1 cellular context compared by ENCODE assay signal in the genomic region with DNA sequence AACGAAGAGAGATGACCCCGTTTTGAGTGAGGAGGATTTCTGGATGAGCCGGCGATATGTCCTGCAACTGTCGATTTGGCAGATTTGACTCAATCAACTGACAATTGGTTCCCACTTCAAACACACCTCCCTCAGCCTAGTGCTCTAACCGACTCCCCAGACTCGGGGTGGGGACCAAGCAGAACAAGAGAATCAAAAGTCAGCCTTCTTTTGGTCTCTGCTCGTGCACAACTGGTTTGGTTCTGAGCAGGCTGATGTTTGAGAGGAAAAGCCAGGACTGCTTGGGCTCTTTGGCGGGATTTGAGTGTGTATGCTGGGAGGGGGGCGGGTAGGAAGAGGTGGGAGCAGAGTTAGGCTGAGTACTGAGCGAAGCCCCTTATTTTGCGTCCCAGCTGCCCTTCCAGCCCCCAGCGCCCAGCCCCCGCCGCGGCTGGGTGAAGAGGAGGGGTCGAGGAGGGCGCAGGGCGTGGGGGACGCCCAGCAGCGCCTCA.
TF ChIP-seq lines count a peak whose summit lies in the region.

No MANE protein-coding gene starts in this region.

TF ChIP-seq in HEK293, 187 proteins besides CTCF, POLR2A, EP300 and RAD21 (continued from another document):
- TF ChIP-seq, protein P1, sequence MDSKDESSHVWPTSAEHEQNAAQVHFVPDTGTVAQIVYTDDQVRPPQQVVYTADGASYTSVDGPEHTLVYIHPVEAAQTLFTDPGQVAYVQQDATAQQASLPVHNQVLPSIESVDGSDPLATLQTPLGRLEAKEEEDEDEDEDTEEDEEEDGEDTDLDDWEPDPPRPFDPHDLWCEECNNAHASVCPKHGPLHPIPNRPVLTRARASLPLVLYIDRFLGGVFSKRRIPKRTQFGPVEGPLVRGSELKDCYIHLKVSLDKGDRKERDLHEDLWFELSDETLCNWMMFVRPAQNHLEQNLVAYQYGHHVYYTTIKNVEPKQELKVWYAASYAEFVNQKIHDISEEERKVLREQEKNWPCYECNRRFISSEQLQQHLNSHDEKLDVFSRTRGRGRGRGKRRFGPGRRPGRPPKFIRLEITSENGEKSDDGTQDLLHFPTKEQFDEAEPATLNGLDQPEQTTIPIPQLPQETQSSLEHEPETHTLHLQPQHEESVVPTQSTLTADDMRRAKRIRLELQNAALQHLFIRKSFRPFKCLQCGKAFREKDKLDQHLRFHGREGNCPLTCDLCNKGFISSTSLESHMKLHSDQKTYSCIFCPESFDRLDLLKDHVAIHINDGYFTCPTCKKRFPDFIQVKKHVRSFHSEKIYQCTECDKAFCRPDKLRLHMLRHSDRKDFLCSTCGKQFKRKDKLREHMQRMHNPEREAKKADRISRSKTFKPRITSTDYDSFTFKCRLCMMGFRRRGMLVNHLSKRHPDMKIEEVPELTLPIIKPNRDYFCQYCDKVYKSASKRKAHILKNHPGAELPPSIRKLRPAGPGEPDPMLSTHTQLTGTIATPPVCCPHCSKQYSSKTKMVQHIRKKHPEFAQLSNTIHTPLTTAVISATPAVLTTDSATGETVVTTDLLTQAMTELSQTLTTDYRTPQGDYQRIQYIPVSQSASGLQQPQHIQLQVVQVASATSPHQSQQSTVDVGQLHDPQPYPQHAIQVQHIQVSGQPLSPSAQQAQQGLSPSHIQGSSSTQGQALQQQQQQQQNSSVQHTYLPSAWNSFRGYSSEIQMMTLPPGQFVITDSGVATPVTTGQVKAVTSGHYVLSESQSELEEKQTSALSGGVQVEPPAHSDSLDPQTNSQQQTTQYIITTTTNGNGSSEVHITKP (tag by site-specific recombination; IDR thresholded peaks at IDR 0.05) = peak; percentile 14; the same call in 1 of the 2 replicates
- TF ChIP-seq ZNF132 (tag by site-specific recombination; IDR thresholded peaks at IDR 0.05; ENCODE audit: borderline replicate concordance) = no peak
- TF ChIP-seq ZNF341 (tag by site-specific recombination; IDR thresholded peaks at IDR 0.05; ENCODE audit: low read depth) = peak; percentile 89
- TF ChIP-seq, protein P2, sequence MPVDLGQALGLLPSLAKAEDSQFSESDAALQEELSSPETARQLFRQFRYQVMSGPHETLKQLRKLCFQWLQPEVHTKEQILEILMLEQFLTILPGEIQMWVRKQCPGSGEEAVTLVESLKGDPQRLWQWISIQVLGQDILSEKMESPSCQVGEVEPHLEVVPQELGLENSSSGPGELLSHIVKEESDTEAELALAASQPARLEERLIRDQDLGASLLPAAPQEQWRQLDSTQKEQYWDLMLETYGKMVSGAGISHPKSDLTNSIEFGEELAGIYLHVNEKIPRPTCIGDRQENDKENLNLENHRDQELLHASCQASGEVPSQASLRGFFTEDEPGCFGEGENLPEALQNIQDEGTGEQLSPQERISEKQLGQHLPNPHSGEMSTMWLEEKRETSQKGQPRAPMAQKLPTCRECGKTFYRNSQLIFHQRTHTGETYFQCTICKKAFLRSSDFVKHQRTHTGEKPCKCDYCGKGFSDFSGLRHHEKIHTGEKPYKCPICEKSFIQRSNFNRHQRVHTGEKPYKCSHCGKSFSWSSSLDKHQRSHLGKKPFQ (tag by site-specific recombination; IDR thresholded peaks at IDR 0.05) = peak; percentile 60
- TF ChIP-seq, protein P3, sequence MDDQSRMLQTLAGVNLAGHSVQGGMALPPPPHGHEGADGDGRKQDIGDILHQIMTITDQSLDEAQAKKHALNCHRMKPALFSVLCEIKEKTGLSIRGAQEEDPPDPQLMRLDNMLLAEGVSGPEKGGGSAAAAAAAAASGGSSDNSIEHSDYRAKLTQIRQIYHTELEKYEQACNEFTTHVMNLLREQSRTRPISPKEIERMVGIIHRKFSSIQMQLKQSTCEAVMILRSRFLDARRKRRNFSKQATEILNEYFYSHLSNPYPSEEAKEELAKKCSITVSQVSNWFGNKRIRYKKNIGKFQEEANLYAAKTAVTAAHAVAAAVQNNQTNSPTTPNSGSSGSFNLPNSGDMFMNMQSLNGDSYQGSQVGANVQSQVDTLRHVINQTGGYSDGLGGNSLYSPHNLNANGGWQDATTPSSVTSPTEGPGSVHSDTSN (CRISPR knock-in tag; IDR thresholded peaks at IDR 0.05) = no peak
- no peak for TF ChIP-seq ZNF394 (tag by site-specific recombination; IDR thresholded peaks at IDR 0.05; ENCODE audit: borderline replicate concordance)
- peak; percentile 51 for TF ChIP-seq ZNF600 (tag by site-specific recombination; IDR thresholded peaks at IDR 0.05)
- TF ChIP-seq, protein P4, sequence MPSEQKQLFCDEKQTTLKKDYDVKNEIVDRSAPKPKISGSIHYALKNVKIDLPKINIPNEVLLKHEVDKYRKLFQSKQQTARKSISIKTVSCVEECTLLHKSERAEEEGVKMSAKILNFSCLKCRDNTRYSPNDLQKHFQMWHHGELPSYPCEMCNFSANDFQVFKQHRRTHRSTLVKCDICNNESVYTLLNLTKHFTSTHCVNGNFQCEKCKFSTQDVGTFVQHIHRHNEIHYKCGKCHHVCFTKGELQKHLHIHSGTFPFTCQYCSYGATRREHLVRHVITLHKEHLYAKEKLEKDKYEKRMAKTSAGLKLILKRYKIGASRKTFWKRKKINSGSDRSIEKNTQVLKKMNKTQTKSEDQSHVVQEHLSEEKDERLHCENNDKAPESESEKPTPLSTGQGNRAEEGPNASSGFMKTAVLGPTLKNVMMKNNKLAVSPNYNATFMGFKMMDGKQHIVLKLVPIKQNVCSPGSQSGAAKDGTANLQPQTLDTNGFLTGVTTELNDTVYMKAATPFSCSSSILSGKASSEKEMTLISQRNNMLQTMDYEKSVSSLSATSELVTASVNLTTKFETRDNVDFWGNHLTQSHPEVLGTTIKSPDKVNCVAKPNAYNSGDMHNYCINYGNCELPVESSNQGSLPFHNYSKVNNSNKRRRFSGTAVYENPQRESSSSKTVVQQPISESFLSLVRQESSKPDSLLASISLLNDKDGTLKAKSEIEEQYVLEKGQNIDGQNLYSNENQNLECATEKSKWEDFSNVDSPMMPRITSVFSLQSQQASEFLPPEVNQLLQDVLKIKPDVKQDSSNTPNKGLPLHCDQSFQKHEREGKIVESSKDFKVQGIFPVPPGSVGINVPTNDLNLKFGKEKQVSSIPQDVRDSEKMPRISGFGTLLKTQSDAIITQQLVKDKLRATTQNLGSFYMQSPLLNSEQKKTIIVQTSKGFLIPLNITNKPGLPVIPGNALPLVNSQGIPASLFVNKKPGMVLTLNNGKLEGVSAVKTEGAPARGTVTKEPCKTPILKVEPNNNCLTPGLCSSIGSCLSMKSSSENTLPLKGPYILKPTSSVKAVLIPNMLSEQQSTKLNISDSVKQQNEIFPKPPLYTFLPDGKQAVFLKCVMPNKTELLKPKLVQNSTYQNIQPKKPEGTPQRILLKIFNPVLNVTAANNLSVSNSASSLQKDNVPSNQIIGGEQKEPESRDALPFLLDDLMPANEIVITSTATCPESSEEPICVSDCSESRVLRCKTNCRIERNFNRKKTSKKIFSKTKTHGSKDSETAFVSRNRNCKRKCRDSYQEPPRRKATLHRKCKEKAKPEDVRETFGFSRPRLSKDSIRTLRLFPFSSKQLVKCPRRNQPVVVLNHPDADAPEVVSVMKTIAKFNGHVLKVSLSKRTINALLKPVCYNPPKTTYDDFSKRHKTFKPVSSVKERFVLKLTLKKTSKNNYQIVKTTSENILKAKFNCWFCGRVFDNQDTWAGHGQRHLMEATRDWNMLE (tag by site-specific recombination; conservative IDR thresholded peaks at IDR 0.05; ENCODE audit: low read depth) = no peak
- TF ChIP-seq, protein P5, sequence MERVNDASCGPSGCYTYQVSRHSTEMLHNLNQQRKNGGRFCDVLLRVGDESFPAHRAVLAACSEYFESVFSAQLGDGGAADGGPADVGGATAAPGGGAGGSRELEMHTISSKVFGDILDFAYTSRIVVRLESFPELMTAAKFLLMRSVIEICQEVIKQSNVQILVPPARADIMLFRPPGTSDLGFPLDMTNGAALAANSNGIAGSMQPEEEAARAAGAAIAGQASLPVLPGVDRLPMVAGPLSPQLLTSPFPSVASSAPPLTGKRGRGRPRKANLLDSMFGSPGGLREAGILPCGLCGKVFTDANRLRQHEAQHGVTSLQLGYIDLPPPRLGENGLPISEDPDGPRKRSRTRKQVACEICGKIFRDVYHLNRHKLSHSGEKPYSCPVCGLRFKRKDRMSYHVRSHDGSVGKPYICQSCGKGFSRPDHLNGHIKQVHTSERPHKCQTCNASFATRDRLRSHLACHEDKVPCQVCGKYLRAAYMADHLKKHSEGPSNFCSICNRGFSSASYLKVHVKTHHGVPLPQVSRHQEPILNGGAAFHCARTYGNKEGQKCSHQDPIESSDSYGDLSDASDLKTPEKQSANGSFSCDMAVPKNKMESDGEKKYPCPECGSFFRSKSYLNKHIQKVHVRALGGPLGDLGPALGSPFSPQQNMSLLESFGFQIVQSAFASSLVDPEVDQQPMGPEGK (tag by site-specific recombination; IDR thresholded peaks at IDR 0.05) = peak; percentile 81
- peak; percentile 92 for TF ChIP-seq GLIS2 (tag by site-specific recombination; IDR thresholded peaks at IDR 0.05)
TF ChIP-seq in HEK293: peak in this region for 14.
